In genomic region chr1:109142248-109142647, GRCh38 we compare ENCODE assay signal across 28 cellular contexts.
"Had no signal": no experiment of that assay in that cellular context is flagged by ENCODE, and none has a peak within 500 bp of the region (broad histone marks: within the 10 kb centered on the region; RNA-seq: fewer than 3 reads in every experiment).

No MANE protein-coding gene starts in this region.

- H3K27ac ChIP-seq: coronary artery, esophagus squamous epithelium, heart right ventricle, ovary, psoas muscle, skin epidermis, thoracic aorta, tibial nerve, upper lobe of left lung had no signal

- H3K4me1 ChIP-seq: esophagus squamous epithelium, heart right ventricle, psoas muscle, tibial nerve, upper lobe of left lung had no signal

- H3K27me3 ChIP-seq: esophagus squamous epithelium, heart right ventricle, ovary, tibial nerve, upper lobe of left lung had no signal

- ATAC-seq: effector memory CD8-positive, alpha-beta T cell; heart right ventricle; left lobe of liver; naive thymus-derived CD8-positive, alpha-beta T cell; psoas muscle; right cardiac atrium; stimulated activated naive B cell treated with anti-CD40 and anti-IgM and Interleukin-4, amounts not matched to agents 10 μg/mL and 1 μg/mL and 100 μg/mL, for 72 hours had no signal

- H3K9me3 ChIP-seq: esophagus squamous epithelium, heart right ventricle, ovary, psoas muscle, thoracic aorta, tibial nerve, upper lobe of left lung had no signal

- H3K4me3 ChIP-seq: coronary artery, esophagus squamous epithelium, heart right ventricle, ovary, psoas muscle, skin epidermis, thoracic aorta, tibial nerve, upper lobe of left lung had no signal

- H3K36me3 ChIP-seq: esophagus squamous epithelium, heart right ventricle, ovary, thoracic aorta, tibial nerve, upper lobe of left lung had no signal

- DNase-seq: dermis blood vessel endothelial cell; effector memory CD8-positive, alpha-beta T cell; erythroblast; esophagus squamous epithelium; foreskin melanocyte; glutamatergic neuron; heart right ventricle; hypothalamus; immature natural killer cell; islet precursor cell; kidney glomerular epithelial cell; mesenchymal stem cell; midbrain; naive thymus-derived CD8-positive, alpha-beta T cell; nephron progenitor cell; occipital lobe; ovary; psoas muscle; right cardiac atrium; stimulated activated CD4-positive, alpha-beta T cell treated with anti-CD3 and anti-CD28 coated beads, Interleukin-15, amount 100 ng/mL, for 24 hours; stimulated activated CD4-positive, alpha-beta T cell treated with anti-CD3 and anti-CD28 coated beads, Interleukin-2, amount 100 ng/mL, for 48 hours; stimulated activated naive B cell treated with anti-CD40 and anti-IgM and Interleukin-4, amounts not matched to agents 10 μg/mL and 1 μg/mL and 100 μg/mL, for 72 hours; upper lobe of left lung had no signal
